21 cellular contexts compared by ENCODE assay signal in the genomic region with DNA sequence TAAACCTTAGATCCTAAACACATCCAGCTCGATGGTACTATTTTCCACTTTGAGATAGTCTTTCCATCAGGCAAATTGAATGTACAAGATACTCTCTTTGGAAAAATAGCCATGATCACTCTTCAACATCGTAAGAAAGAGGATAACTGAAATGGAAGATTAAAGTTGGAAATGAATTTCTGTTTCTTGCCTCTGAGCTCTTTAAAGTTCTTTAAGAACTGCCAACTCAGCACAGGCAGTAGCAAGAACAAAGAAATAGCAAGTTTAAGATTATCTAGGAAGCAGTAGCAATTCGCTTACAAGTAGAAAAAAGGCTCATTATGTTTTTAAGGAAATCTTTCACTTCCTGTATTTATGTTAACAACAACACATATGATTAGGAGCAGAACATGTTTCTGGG.
"Had no signal": no experiment of that assay in that cellular context is flagged by ENCODE, and none has a peak within 500 bp of the region (broad histone marks: within the 10 kb centered on the region; RNA-seq: fewer than 3 reads in every experiment).

No MANE protein-coding gene starts in this region.

- H2AFZ ChIP-seq: neural progenitor cell had no signal

- H3K4me3 ChIP-seq: esophagus muscularis mucosa, gastrocnemius medialis, left lung, lower lobe of right lung, neural progenitor cell, ovary, right atrium auricular region, sigmoid colon, skin epidermis, testis, tibial nerve had no signal

- H3K4me1 ChIP-seq: esophagus muscularis mucosa, gastrocnemius medialis, left lung, lower lobe of right lung, right atrium auricular region, sigmoid colon, testis, tibial nerve had no signal

- H3K27me3 Mint-ChIP-seq: natural killer cell treated with Interleukin-12 subunit alpha and Interleukin-12 subunit beta and Interleukin-15 and Interleukin-18, amount 100 ng/mL, for 72 hours; stimulated activated naive B cell treated with anti-CD40 and anti-IgM and Interleukin-4, amounts not matched to agents 10 μg/mL and 1 μg/mL and 100 μg/mL, for 72 hours had no signal

- H3K4me1 Mint-ChIP-seq: memory B cell; mesothelial cell of epicardium; stimulated activated naive B cell treated with anti-CD40 and anti-IgM and Interleukin-4, amounts not matched to agents 10 μg/mL and 1 μg/mL and 100 μg/mL, for 72 hours; stimulated activated naive CD8-positive, alpha-beta T cell treated with anti-CD3 and anti-CD28 coated beads, Interleukin-15, amount 100 ng/mL, for 72 hours had no signal

- H3K36me3 ChIP-seq: ovary had no signal

- ATAC-seq: gastrocnemius medialis; left lung; lower lobe of right lung; natural killer cell treated with Interleukin-12 subunit alpha and Interleukin-12 subunit beta and Interleukin-15 and Interleukin-18, amount 100 ng/mL, for 72 hours; stimulated activated naive B cell treated with anti-CD40 and anti-IgM and Interleukin-4, amounts not matched to agents 10 μg/mL and 1 μg/mL and 100 μg/mL, for 72 hours; stimulated activated naive CD8-positive, alpha-beta T cell treated with anti-CD3 and anti-CD28 coated beads, Interleukin-15, amount 100 ng/mL, for 72 hours had no signal

- H3K4me2 ChIP-seq: neural progenitor cell had no signal

- H3K27ac Mint-ChIP-seq: memory B cell; mesothelial cell of epicardium; natural killer cell treated with Interleukin-12 subunit alpha and Interleukin-12 subunit beta and Interleukin-15 and Interleukin-18, amount 100 ng/mL, for 72 hours; neural progenitor cell; stimulated activated naive B cell treated with anti-CD40 and anti-IgM and Interleukin-4, amounts not matched to agents 10 μg/mL and 1 μg/mL and 100 μg/mL, for 72 hours; stimulated activated naive CD8-positive, alpha-beta T cell treated with anti-CD3 and anti-CD28 coated beads, Interleukin-15, amount 100 ng/mL, for 72 hours had no signal

- H3K4me3 Mint-ChIP-seq: memory B cell; mesothelial cell of epicardium; natural killer cell treated with Interleukin-12 subunit alpha and Interleukin-12 subunit beta and Interleukin-15 and Interleukin-18, amount 100 ng/mL, for 72 hours; neural progenitor cell; stimulated activated naive B cell treated with anti-CD40 and anti-IgM and Interleukin-4, amounts not matched to agents 10 μg/mL and 1 μg/mL and 100 μg/mL, for 72 hours; stimulated activated naive CD8-positive, alpha-beta T cell treated with anti-CD3 and anti-CD28 coated beads, Interleukin-15, amount 100 ng/mL, for 72 hours had no signal

- H3K27me3 ChIP-seq: esophagus muscularis mucosa, gastrocnemius medialis, left lung, neural progenitor cell, ovary, right atrium auricular region, sigmoid colon, testis, tibial nerve had no signal

- H3K9ac ChIP-seq: neural progenitor cell had no signal

- DNase-seq: effector memory CD4-positive, alpha-beta T cell; gastrocnemius medialis; left lung; lower lobe of right lung; nucleus accumbens; ovary; sigmoid colon; stimulated activated CD4-positive, alpha-beta T cell treated with anti-CD3 and anti-CD28 coated beads, Interleukin-2, amount 100 ng/mL, for 24 hours; stimulated activated CD4-positive, alpha-beta T cell treated with anti-CD3 and anti-CD28 coated beads, Interleukin-4, amount 100 ng/mL, for 4 hours; stimulated activated naive B cell treated with anti-CD40 and anti-IgM and Interleukin-4, amounts not matched to agents 10 μg/mL and 1 μg/mL and 100 μg/mL, for 72 hours; stimulated activated naive CD8-positive, alpha-beta T cell treated with anti-CD3 and anti-CD28 coated beads, Interleukin-15, amount 100 ng/mL, for 72 hours; testis had no signal

- H3K9me3 Mint-ChIP-seq: natural killer cell treated with Interleukin-12 subunit alpha and Interleukin-12 subunit beta and Interleukin-15 and Interleukin-18, amount 100 ng/mL, for 72 hours; stimulated activated naive B cell treated with anti-CD40 and anti-IgM and Interleukin-4, amounts not matched to agents 10 μg/mL and 1 μg/mL and 100 μg/mL, for 72 hours; stimulated activated naive CD8-positive, alpha-beta T cell treated with anti-CD3 and anti-CD28 coated beads, Interleukin-15, amount 100 ng/mL, for 72 hours had no signal

- H3K9me3 ChIP-seq: esophagus muscularis mucosa, gastrocnemius medialis, left lung, lower lobe of right lung, ovary, right atrium auricular region, sigmoid colon, testis, tibial nerve had no signal

- H3K36me3 Mint-ChIP-seq: memory B cell; natural killer cell treated with Interleukin-12 subunit alpha and Interleukin-12 subunit beta and Interleukin-15 and Interleukin-18, amount 100 ng/mL, for 72 hours; stimulated activated naive B cell treated with anti-CD40 and anti-IgM and Interleukin-4, amounts not matched to agents 10 μg/mL and 1 μg/mL and 100 μg/mL, for 72 hours had no signal

- H3K27ac ChIP-seq: epithelial cell of prostate, esophagus muscularis mucosa, gastrocnemius medialis, left lung, lower lobe of right lung, neural progenitor cell, ovary, right atrium auricular region, sigmoid colon, skin epidermis, testis, tibial nerve had no signal
